In the genomic region with DNA sequence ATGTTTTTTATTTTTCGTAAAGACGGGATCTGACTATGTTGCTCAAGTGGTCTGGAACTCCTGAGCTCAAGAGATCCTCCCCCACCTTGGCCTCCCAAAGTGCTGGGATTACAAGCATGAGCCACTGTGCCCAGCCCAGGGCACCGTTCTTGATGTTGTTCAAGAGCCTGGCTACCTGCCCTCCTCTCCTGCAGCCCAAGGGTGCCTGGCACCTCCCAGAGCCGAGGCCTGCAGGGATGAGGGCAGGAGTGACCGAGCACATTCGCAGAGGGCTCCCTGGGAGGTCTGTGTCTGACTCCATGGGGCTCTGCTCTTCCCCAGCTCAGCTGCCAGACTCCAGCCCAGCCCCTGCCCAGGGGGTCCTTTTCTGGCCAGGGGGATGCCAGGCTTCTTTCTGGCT, we compare ENCODE assay signal across 20 cellular contexts. TPM values are rescaled to one million over a fixed set of nuclear protein-coding genes. Genes with fewer than 3 reads are reported as not detected.
"Had no signal": no experiment of that assay in that cellular context is flagged by ENCODE, and none has a peak within 500 bp of the region (broad histone marks: within the 10 kb centered on the region; RNA-seq: fewer than 3 reads in every experiment).

No MANE protein-coding gene starts in this region.

- DNase-seq: activated CD4-positive, alpha-beta T cell treated with anti-CD3 and anti-CD28 coated beads, Interleukin-2, amount 50 U/mL, for 4 hours; activated gamma-delta T cell; cerebellar nuclear complex; cortex of kidney; erythroblast; foreskin melanocyte; kidney; right cardiac atrium; small intestine; stimulated activated CD4-positive, alpha-beta T cell treated with anti-CD3 and anti-CD28 coated beads, Interleukin-15, amount 100 ng/mL, for 24 hours; stimulated activated CD4-positive, alpha-beta T cell treated with anti-CD3 and anti-CD28 coated beads, Interleukin-2, amount 100 ng/mL, for 48 hours; stomach; WERI-Rb-1 had no signal

- H3K4me3 ChIP-seq: stomach had no signal

- ATAC-seq: left lobe of liver, right cardiac atrium had no signal

- H3K36me3 ChIP-seq: stomach had no signal

- H3K27ac ChIP-seq: stomach, WERI-Rb-1 had no signal

- H3K9me3 ChIP-seq: stomach had no signal

RNA-seq across cellular contexts. Expression of a gene that starts 54.2 kb away (rescaled TPM):
- total RNA-seq: bronchial epithelial cell, kidney, left lobe of liver, lung microvascular endothelial cell, mesothelial cell of epicardium, omental fat pad, progenitor cell of endocrine pancreas, right cardiac atrium, stomach, temporal lobe had no signal
